ENCODE assay signal across 1 cellular context in genomic region chr9:137187386-137187785, GRCh38.
TF ChIP-seq lines count a peak whose summit lies in the region.

No MANE protein-coding gene starts in this region.

TF ChIP-seq in HepG2, 621 proteins besides CTCF, POLR2A, EP300 and RAD21:
- TF ChIP-seq TBX3 (IDR thresholded peaks at IDR 0.05; ENCODE audit: borderline replicate concordance) = no peak
